In genomic region chr12:113040722-113041168, GRCh38 we compare ENCODE assay signal across 9 cellular contexts. TPM values are rescaled to one million over a fixed set of nuclear protein-coding genes. Genes with fewer than 3 reads are reported as not detected.
DNase-seq lines count a peak whose midpoint lies in the region; ATAC-seq, FAIRE-seq and TF ChIP-seq lines count a peak whose summit lies in the region.
"Had no signal": no experiment of that assay in that cellular context is flagged by ENCODE, and none has a peak within 500 bp of the region (broad histone marks: within the 10 kb centered on the region; RNA-seq: fewer than 3 reads in every experiment).

No MANE protein-coding gene starts in this region.

- FAIRE-seq in GM12891 (lab: Jason Lieb, UNC): no peak

- TF ChIP-seq CTCF in epithelial cell of proximal tubule (conservative IDR thresholded peaks at IDR 0.05; ENCODE audit: low read depth, low read length): no peak

- H3K27me3 Mint-ChIP-seq in stimulated activated memory B cell treated with anti-CD40 and anti-IgM and Interleukin-4, amounts not matched to agents 10 μg/mL and 1 μg/mL and 100 μg/mL, for 72 hours: peaks cover 16% of the 10 kb centered on the region
- H3K27me3 Mint-ChIP-seq: activated T-cell treated with anti-CD3 and anti-CD28 coated beads, Interleukin-2, amount 50 U/mL, for 24 hours had no signal

- DNase-seq in AG20443 (ENCODE audit: low spot score) (peak; percentile 79), NCI-H82 treated with DMSO at 0.1 percent for 48 hours (lab: John Stamatoyannopoulos, UW; ENCODE audit: unreplicated experiment) (peak; percentile 10), epithelial cell of proximal tubule (ENCODE audit: low read depth) (peak; percentile 95), mucosa of gallbladder (ENCODE audit: low spot score) (peak; percentile 18), GM12891 (ENCODE audit: insufficient read length, low spot score) (no peak), NCI-H748 (lab: John Stamatoyannopoulos, UW; ENCODE audit: unreplicated experiment) (no peak), NCI-H510A treated with DMSO at 0.1 percent for 48 hours (lab: John Stamatoyannopoulos, UW) (no peak)
- DNase-seq: activated T-cell treated with anti-CD3 and anti-CD28 coated beads, Interleukin-2, amount 50 U/mL, for 24 hours had no signal

- no peak for ATAC-seq in stimulated activated memory B cell treated with anti-CD40 and anti-IgM and Interleukin-4, amounts not matched to agents 10 μg/mL and 1 μg/mL and 100 μg/mL, for 72 hours

- H3K4me1 Mint-ChIP-seq in stimulated activated memory B cell treated with anti-CD40 and anti-IgM and Interleukin-4, amounts not matched to agents 10 μg/mL and 1 μg/mL and 100 μg/mL, for 72 hours: no peaks in the 10 kb centered on the region

- H3K4me3 ChIP-seq in epithelial cell of proximal tubule (ENCODE audit: low read depth, low read length): no peak overlapping the region

- H3K36me3 Mint-ChIP-seq in stimulated activated memory B cell treated with anti-CD40 and anti-IgM and Interleukin-4, amounts not matched to agents 10 μg/mL and 1 μg/mL and 100 μg/mL, for 72 hours: no peaks in the 10 kb centered on the region

- no peak overlapping the region for H3K4me3 Mint-ChIP-seq in stimulated activated memory B cell treated with anti-CD40 and anti-IgM and Interleukin-4, amounts not matched to agents 10 μg/mL and 1 μg/mL and 100 μg/mL, for 72 hours
- H3K4me3 Mint-ChIP-seq: activated T-cell treated with anti-CD3 and anti-CD28 coated beads, Interleukin-2, amount 50 U/mL, for 24 hours had no signal

- no peak for TF ChIP-seq POLR2A in GM12891 (IDR thresholded peaks at IDR 0.05; ENCODE audit: low read depth, low read length)

- H3K9me3 Mint-ChIP-seq in stimulated activated memory B cell treated with anti-CD40 and anti-IgM and Interleukin-4, amounts not matched to agents 10 μg/mL and 1 μg/mL and 100 μg/mL, for 72 hours: no peaks in the 10 kb centered on the region
- H3K9me3 Mint-ChIP-seq: activated T-cell treated with anti-CD3 and anti-CD28 coated beads, Interleukin-2, amount 50 U/mL, for 24 hours had no signal

- H3K27ac Mint-ChIP-seq in stimulated activated memory B cell treated with anti-CD40 and anti-IgM and Interleukin-4, amounts not matched to agents 10 μg/mL and 1 μg/mL and 100 μg/mL, for 72 hours: no peak overlapping the region
- H3K27ac Mint-ChIP-seq: activated T-cell treated with anti-CD3 and anti-CD28 coated beads, Interleukin-2, amount 50 U/mL, for 24 hours had no signal

TF ChIP-seq in GM12891, 5 proteins besides CTCF, POLR2A, EP300 and RAD21:
- TF ChIP-seq PAX5 (IDR thresholded peaks at IDR 0.05; ENCODE audit: insufficient read depth, low read length, severe bottlenecking) (no peak), SPI1 (IDR thresholded peaks at IDR 0.05; ENCODE audit: low read depth, low read length) (no peak), POU2F2 (IDR thresholded peaks at IDR 0.05; ENCODE audit: low read depth, low read length) (no peak), TAF1 (IDR thresholded peaks at IDR 0.05; ENCODE audit: low read depth, low read length) (no peak), POLR2AphosphoS5 (IDR thresholded peaks at IDR 0.05; ENCODE audit: low read depth, low read length) (no peak)

RNA-seq across cellular contexts. Expression of gene DTX1, which starts 15.8 kb away (rescaled TPM):
- not detected in 2 replicates for total RNA-seq in epithelial cell of proximal tubule
- 4.1 TPM for total RNA-seq in mucosa of gallbladder
- 25.4 TPM for polyA plus RNA-seq in GM12891 (2012; ENCODE audit: low read depth, missing spikeins)

Comparison
In these comparisons a context has a peak if more than half of its experiments do, and no peak if none do; other contexts are left out.
1. DNase-seq: peak in AG20443 (single experiment), NCI-H82 treated with DMSO at 0.1 percent for 48 hours (single experiment), epithelial cell of proximal tubule (single experiment) and mucosa of gallbladder (single experiment); none in GM12891 (single experiment), NCI-H748 (single experiment) and NCI-H510A treated with DMSO at 0.1 percent for 48 hours (single experiment).